Comparison of ENCODE assay signal across 8 cellular contexts in genomic region chr14:90381999-90382451, GRCh38. TPM values are rescaled to one million over a fixed set of nuclear protein-coding genes. Genes with fewer than 3 reads are reported as not detected.
DNase-seq lines count a peak whose midpoint lies in the region; ATAC-seq and TF ChIP-seq lines count a peak whose summit lies in the region.

No MANE protein-coding gene starts in this region.

- CTCF ChIA-PET in IMR-90 (lab: Yijun Ruan, JAX): no interaction called here

- DNase-seq in IMR-90 (no peak), foreskin keratinocyte (peak in 1 of 2 donors; percentile 27), prostate gland (ENCODE audit: low spot score) (peak; percentile 58), EL (no peak)

- no TSS peak for BruUV-seq in IMR-90 (replicated peaks; lab: Mats Ljungman, UMichigan)

- no peak for TF ChIP-seq RAD21 in IMR-90 (IDR thresholded peaks at IDR 0.05; ENCODE audit: low read length)

- H3K14ac ChIP-seq in IMR-90 (replicated peaks; ENCODE audit: low read depth, low read length): peak overlapping the region; percentile 95

- H3K23ac ChIP-seq in IMR-90 (ENCODE audit: low read depth, low read length): peak overlapping the region; percentile 89

- 0 out of 2 replicates have a peak, but pooled peaks cover 2% of the 10 kb centered on the region for H3K9me1 ChIP-seq in IMR-90 (ENCODE audit: insufficient read depth, low read length)

- POLR2A ChIA-PET in IMR-90 (lab: Charles Lee; ENCODE audit: unreplicated experiment): no interaction called here

- H2AFZ ChIP-seq in IMR-90 (replicated peaks; ENCODE audit: low read length, poor library complexity): peak overlapping the region; percentile 91
- H2AFZ ChIP-seq in SU-DHL-6 (ENCODE audit: low read depth, low read length, severe bottlenecking): peak overlapping the region; percentile 95

- in situ Hi-C loops in IMR-90 (cut with MboI; ENCODE audit: low sequenced_read_pairs): loop anchor here (25.0 kb wide), 1 partner anchor 780 kb away; no protein-coding TSS in a partner anchor

- H2AK9ac ChIP-seq in IMR-90 (replicated peaks; ENCODE audit: low read depth, low read length, poor library complexity): peak overlapping the region; percentile 97

- H2BK20ac ChIP-seq in IMR-90 (ENCODE audit: low read depth, low read length): peak overlapping the region; percentile 5; the same call in 1 of the 2 replicates

- H2BK120ac ChIP-seq in IMR-90 (ENCODE audit: low read depth, low read length): peak overlapping the region; percentile 83; the same call in 1 of the 2 replicates

- H3K27me3 ChIP-seq in IMR-90 (ENCODE audit: control insufficient read depth, insufficient read depth, low read length) (no peaks in the 10 kb centered on the region), SU-DHL-6 (ENCODE audit: low read length) (no peaks in the 10 kb centered on the region), foreskin keratinocyte (no peaks in the 10 kb centered on the region), prostate gland (replicated peaks; ENCODE audit: insufficient read depth) (no peaks in the 10 kb centered on the region)

- intact Hi-C loops in IMR-90 (cut with micrococcal nuclease) (loop anchor here (2.0 to 5.0 kb wide), 2 partner anchors 80 to 679 kb away; partner anchors contain the start of gene RPS6KA5), prostate gland (cut with DNase I) (loop anchor here (2.0 to 5.0 kb wide), 3 partner anchors 15 to 125 kb away; partner anchors contain the start of genes CALM1, NRDE2 and PSMC1)

- peak overlapping the region; percentile 92 for H3K9ac ChIP-seq in IMR-90 (ENCODE audit: low read depth, low read length)
- H3K9ac ChIP-seq in SU-DHL-6 (ENCODE audit: low read length): peak overlapping the region; percentile 79

- peak overlapping the region; percentile 87 for H3K4me2 ChIP-seq in IMR-90 (ENCODE audit: low read depth, low read length)
- H3K4me2 ChIP-seq in SU-DHL-6 (ENCODE audit: low read depth, low read length, poor library complexity, severe bottlenecking): peak overlapping the region; percentile 75

- TF ChIP-seq POLR2A in IMR-90 (IDR thresholded peaks at IDR 0.05; ENCODE audit: low read depth, low read length) (no peak), prostate gland (IDR thresholded peaks at IDR 0.05) (no peak)

- TF ChIP-seq CTCF in C4-2B (conservative IDR thresholded peaks at IDR 0.05) (no peak), IMR-90 (conservative IDR thresholded peaks at IDR 0.05; ENCODE audit: low read depth, low read length) (no peak), SU-DHL-6 (IDR thresholded peaks at IDR 0.05; ENCODE audit: insufficient read depth, low read length, poor library complexity, severe bottlenecking) (no peak), foreskin keratinocyte (conservative IDR thresholded peaks at IDR 0.05) (no peak), prostate gland (IDR thresholded peaks at IDR 0.05) (no peak)

- H4K91ac ChIP-seq in IMR-90 (ENCODE audit: insufficient read depth, low read depth, low read length): peak overlapping the region; percentile 77

- H3K4me3 ChIP-seq in IMR-90 (ENCODE audit: insufficient read depth, low read depth, low read length) (peak overlapping the region; percentile 68), SU-DHL-6 (ENCODE audit: insufficient read depth, low read length, poor library complexity, severe bottlenecking) (peak overlapping the region; percentile 87), prostate gland (peak overlapping the region; percentile 49 to 63)

- 20% methylated on average over 1 of the region's 13 CpGs; no CpG with 5 or more reads in 1 of the 2 experiments for WGBS in IMR-90 (ENCODE audit: extremely low coverage in 2 of 2, insufficient read length in 1 of 2), 2 experiments
- 9% methylated on average over 13 of the region's 13 CpGs for WGBS in prostate gland

- H3K9me3 ChIP-seq in IMR-90 (ENCODE audit: control insufficient read depth, insufficient read depth, low read length) (no peaks in the 10 kb centered on the region), SU-DHL-6 (ENCODE audit: insufficient read depth, low read length) (no peaks in the 10 kb centered on the region), prostate gland (no peaks in the 10 kb centered on the region)

- peak overlapping the region; percentile 82 for H3K27ac ChIP-seq in C4-2B
- H3K27ac ChIP-seq in IMR-90 (ENCODE audit: insufficient read depth, low read length): peak overlapping the region; percentile 92
- H3K27ac ChIP-seq in SU-DHL-6 (ENCODE audit: low read depth, low read length): no peak overlapping the region
- peak overlapping the region; percentile 95 for H3K27ac ChIP-seq in foreskin keratinocyte
- H3K27ac ChIP-seq in prostate gland: peak overlapping the region; percentile 99 to 100

- peak overlapping the region; percentile 96 for H3K4ac ChIP-seq in IMR-90 (ENCODE audit: low read depth, low read length)

- no peaks in the 10 kb centered on the region for H4K20me1 ChIP-seq in IMR-90 (ENCODE audit: insufficient read depth, low read length)
- H4K20me1 ChIP-seq in SU-DHL-6 (ENCODE audit: low read depth, low read length): no peaks in the 10 kb centered on the region

- H3K56ac ChIP-seq in IMR-90 (ENCODE audit: extremely low read depth, insufficient read depth, low read length): peak overlapping the region; percentile 99

- H2BK5ac ChIP-seq in IMR-90 (ENCODE audit: low read depth, low read length, poor library complexity, severe bottlenecking): peak overlapping the region; percentile 88

- no peak for ATAC-seq in IMR-90 (ENCODE audit: low read depth)
- ATAC-seq in foreskin keratinocyte: no peak
- ATAC-seq in GM21529 (IDR thresholded peaks at IDR 0.05; ENCODE audit: unreplicated experiment): no peak
- no peak for ATAC-seq in HG03521 (IDR thresholded peaks at IDR 0.05; ENCODE audit: unreplicated experiment)

- H3F3A ChIP-seq in SU-DHL-6 (ENCODE audit: insufficient read depth): peaks cover 17% of the 10 kb centered on the region

- H4K8ac ChIP-seq in IMR-90 (ENCODE audit: low read depth in 2 of 2, low read length in 2 of 2): peak overlapping the region; percentile 82 to 95

- peak overlapping the region; percentile 92; the same call in 1 of the 2 replicates for H3K18ac ChIP-seq in IMR-90 (ENCODE audit: low read depth, low read length)

- dilution Hi-C loops in IMR-90 (cut with HindIII; ENCODE audit: low sequenced_read_pairs, unreplicated experiment): no loop called here

- H3K36me3 ChIP-seq in IMR-90 (ENCODE audit: control insufficient read depth, insufficient read depth, low read length): no peaks in the 10 kb centered on the region
- no peaks in the 10 kb centered on the region for H3K36me3 ChIP-seq in SU-DHL-6 (ENCODE audit: low read length)
- H3K36me3 ChIP-seq in prostate gland: no peaks in the 10 kb centered on the region

- H2BK15ac ChIP-seq in IMR-90 (ENCODE audit: low read depth, low read length): peak overlapping the region; percentile 43; the same call in 2 of the 3 replicates

- H3K4me1 ChIP-seq in IMR-90 (ENCODE audit: control insufficient read depth, insufficient read depth, low read length) (peaks cover 13% of the 10 kb centered on the region), foreskin keratinocyte (peaks cover 3% of the 10 kb centered on the region), prostate gland (replicated peaks) (peaks cover 9% of the 10 kb centered on the region)

- peaks cover 3 to 12% of the 10 kb centered on the region in 2 experiments; a peak in 1 of 4 replicates for H3K79me1 ChIP-seq in IMR-90 (ENCODE audit: low read depth in 1 of 2, low read length in 2 of 2)

- no peaks in the 10 kb centered on the region for H3K9me2 ChIP-seq in SU-DHL-6 (replicated peaks; ENCODE audit: insufficient read depth, low read length)

- no peaks in the 10 kb centered on the region for H3K79me2 ChIP-seq in SU-DHL-6 (ENCODE audit: insufficient read depth, low read length)

- peak overlapping the region; percentile 92 for H4K5ac ChIP-seq in IMR-90 (ENCODE audit: low read depth, low read length)

- H2AK5ac ChIP-seq in IMR-90 (ENCODE audit: low read depth, low read length): peak overlapping the region; percentile 48

TF ChIP-seq in IMR-90, 13 proteins besides CTCF, POLR2A, EP300 and RAD21 (continues in another document):
- TF ChIP-seq MAFK (IDR thresholded peaks at IDR 0.05; ENCODE audit: low read depth, low read length): no peak
- TF ChIP-seq BHLHE40 (IDR thresholded peaks at IDR 0.05; ENCODE audit: low read depth, low read length): no peak
- TF ChIP-seq NFE2L2 (IDR thresholded peaks at IDR 0.05; ENCODE audit: low read depth, low read length): no peak
- TF ChIP-seq, protein P1, sequence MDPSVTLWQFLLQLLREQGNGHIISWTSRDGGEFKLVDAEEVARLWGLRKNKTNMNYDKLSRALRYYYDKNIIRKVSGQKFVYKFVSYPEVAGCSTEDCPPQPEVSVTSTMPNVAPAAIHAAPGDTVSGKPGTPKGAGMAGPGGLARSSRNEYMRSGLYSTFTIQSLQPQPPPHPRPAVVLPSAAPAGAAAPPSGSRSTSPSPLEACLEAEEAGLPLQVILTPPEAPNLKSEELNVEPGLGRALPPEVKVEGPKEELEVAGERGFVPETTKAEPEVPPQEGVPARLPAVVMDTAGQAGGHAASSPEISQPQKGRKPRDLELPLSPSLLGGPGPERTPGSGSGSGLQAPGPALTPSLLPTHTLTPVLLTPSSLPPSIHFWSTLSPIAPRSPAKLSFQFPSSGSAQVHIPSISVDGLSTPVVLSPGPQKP (IDR thresholded peaks at IDR 0.05; ENCODE audit: borderline replicate concordance, low read depth, low read length): no peak
- no peak for TF ChIP-seq MAZ (IDR thresholded peaks at IDR 0.05; ENCODE audit: borderline replicate concordance, low read depth, low read length)
- TF ChIP-seq RCOR1 (IDR thresholded peaks at IDR 0.05; ENCODE audit: insufficient replicate concordance, low read length): no peak
- no peak for TF ChIP-seq MXI1 (IDR thresholded peaks at IDR 0.05; ENCODE audit: borderline replicate concordance, low read depth, low read length)
- TF ChIP-seq FOS (IDR thresholded peaks at IDR 0.05; ENCODE audit: low read depth, low read length): no peak
- no peak for TF ChIP-seq RFX5 (IDR thresholded peaks at IDR 0.05; ENCODE audit: low read depth, low read length)

RNA-seq across cellular contexts. Expression of gene CALM1, which starts 14.8 kb away (rescaled TPM):
- total RNA-seq in IMR-90 (2012; rRNA removed) (72.9 and 206 TPM in 2 replicates), foreskin keratinocyte (489 and 498 TPM in 2 replicates), prostate gland (100 to 1,000 TPM; 237 to 287 TPM)
- polyA plus RNA-seq in IMR-90 (2012; rRNA removed) (188 and 231 TPM in 2 replicates), foreskin keratinocyte (416 and 452 TPM in 2 replicates)
- polyA plus RNA-seq in IMR-90 (2012; cell fraction: cytosol; rRNA removed): 282 and 543 TPM in 2 replicates
- polyA plus RNA-seq in IMR-90 (2012; cell fraction: nucleus; rRNA removed; ENCODE audit: low replicate concordance): 112 and 173 TPM in 2 replicates

RNA-seq across cellular contexts. Expression of gene NRDE2, which starts 50.3 kb away (rescaled TPM):
- total RNA-seq in IMR-90 (2012; rRNA removed): 7.5 and 9.3 TPM in 2 replicates
- 4.0 and 4.5 TPM in 2 replicates for polyA plus RNA-seq in IMR-90 (2012; rRNA removed)
- polyA plus RNA-seq in IMR-90 (2012; cell fraction: cytosol; rRNA removed): 1.7 and 3.9 TPM in 2 replicates
- polyA plus RNA-seq in IMR-90 (2012; cell fraction: nucleus; rRNA removed; ENCODE audit: low replicate concordance): 11.3 and 16.3 TPM in 2 replicates
- 8.8 and 10.3 TPM in 2 replicates for total RNA-seq in foreskin keratinocyte
- polyA plus RNA-seq in foreskin keratinocyte: 5.5 and 6.5 TPM in 2 replicates
- total RNA-seq in prostate gland: 10 to 100 TPM; 18.8 to 21.5 TPM
